ENCODE assay signal across 8 cellular contexts in the genomic region with DNA sequence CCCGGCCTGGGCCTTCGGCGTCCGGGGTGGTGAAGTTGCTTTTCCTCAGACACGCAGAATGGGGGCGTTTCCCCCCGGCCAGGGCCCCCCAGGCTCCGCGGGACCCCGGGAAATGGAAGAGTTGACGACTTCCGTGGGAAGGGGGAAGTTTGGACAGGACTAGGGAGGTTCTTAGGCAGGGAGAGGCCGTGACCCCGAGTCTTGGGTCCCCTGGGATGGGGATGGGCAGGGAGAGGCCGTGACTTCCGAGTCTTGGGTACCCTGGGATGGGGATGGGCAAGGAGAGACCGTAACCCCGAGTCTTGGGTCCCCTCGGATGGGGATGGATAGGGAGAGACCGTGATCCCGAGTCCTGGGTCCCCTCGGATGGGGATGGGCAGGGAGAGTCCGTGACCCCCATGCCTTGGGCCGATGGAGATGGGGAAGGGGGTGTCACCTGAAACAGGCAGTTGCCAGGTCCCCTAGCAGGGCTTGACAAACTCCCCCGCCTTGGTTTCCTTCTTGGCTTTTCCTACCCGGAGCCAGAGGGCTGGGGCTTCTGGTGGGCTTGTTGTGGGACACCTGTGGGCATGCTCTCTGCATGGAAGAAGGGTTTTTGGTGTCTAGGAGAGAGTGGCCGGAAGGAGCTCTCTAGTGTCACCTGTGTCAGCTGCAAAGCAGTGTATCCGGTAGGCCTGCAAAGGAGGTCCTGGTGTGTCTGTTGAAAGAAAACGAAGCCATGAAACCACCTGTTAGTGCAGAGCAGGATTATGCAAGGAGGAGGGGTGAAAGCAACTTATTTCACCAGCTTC. TPM values are rescaled to one million over a fixed set of nuclear protein-coding genes. Genes with fewer than 3 reads are reported as not detected.
DNase-seq lines count a peak whose midpoint lies in the region; ATAC-seq, FAIRE-seq and TF ChIP-seq lines count a peak whose summit lies in the region.

No MANE protein-coding gene starts in this region.

- WGBS in K562 (ENCODE audit: insufficient coverage, low coverage, missing lambda C conversion rate), result 3% methylated on average over 21 of the region's 29 CpGs

- in situ Hi-C loops in K562 (cut with MboI), result no loop called here

- peaks cover 10% of the 10 kb centered on the region; the same call in 1 of the 2 replicates for H4K20me1 ChIP-seq in K562 (replicated peaks; ENCODE audit: control insufficient read depth, insufficient read depth, low read length)

- TF ChIP-seq POLR2A in K562 (conservative IDR thresholded peaks at IDR 0.05), result no peak

- peak; percentile 77 for FAIRE-seq in K562 (lab: Jason Lieb, UNC)

- H3K9me3 ChIP-seq in HUES6 (ENCODE audit: control insufficient read depth, insufficient read depth, low read depth, low read length), result no peaks in the 10 kb centered on the region
- H3K9me3 ChIP-seq in K562 (replicated peaks; ENCODE audit: control insufficient read depth, insufficient read depth, low read depth, low read length), result no peaks in the 10 kb centered on the region

- no peaks in the 10 kb centered on the region for H3K27me3 ChIP-seq in HUES6 (ENCODE audit: control insufficient read depth, insufficient read depth, low read length)
- H3K27me3 ChIP-seq in K562 (ENCODE audit: control insufficient read depth in 2 of 2, insufficient read depth in 2 of 2, low read length in 2 of 2), result no peaks in the 10 kb centered on the region

- intact Hi-C loops in K562 (cut with micrococcal nuclease), result no loop called here

- ATAC-seq in GM21423 (IDR thresholded peaks at IDR 0.05; ENCODE audit: unreplicated experiment) (peak; percentile 81), K562 (peak; percentile 82)

- peak; percentile 66 for DNase-seq in ELF-1 (ENCODE audit: low read depth, low spot score)
- peak; percentile 36 to 86 (median 56) for DNase-seq in T-helper 1 cell
- peak; percentile 41 to 68 (median 44) for DNase-seq in K562 (ENCODE audit: extremely low read depth in 1 of 4, low spot score in 3 of 4)
- peak; percentile 79 for DNase-seq in kidney tubule cell (ENCODE audit: low spot score)
- peak; percentile 68 for DNase-seq in stimulated activated CD4-positive, alpha-beta T cell treated with anti-CD3 and anti-CD28 coated beads, Interleukin-4, amount 100 ng/mL, for 24 hours
- DNase-seq in SKM-1 (lab: John Stamatoyannopoulos, UW; ENCODE audit: unreplicated experiment), result no peak

- peak overlapping the region; percentile 93; the same call in 1 of the 2 replicates for H2AFZ ChIP-seq in K562 (ENCODE audit: low read depth, low read length)

- H3K4me3 ChIP-seq in HUES6 (ENCODE audit: low read depth, low read length), result peak overlapping the region; percentile 98
- H3K4me3 ChIP-seq in K562, result peak overlapping the region; percentile 85

- H3K4me2 ChIP-seq in K562 (ENCODE audit: insufficient read depth, low read length), result peak overlapping the region; percentile 88

- BruUV-seq in K562 (replicated peaks; lab: Mats Ljungman, UMichigan), result no TSS peak

- H3K27ac ChIP-seq in HUES6 (ENCODE audit: low read depth, low read length) (peak overlapping the region; percentile 97; the same call in 1 of the 2 replicates), K562 (ENCODE audit: extremely low read depth, low read depth, low read length) (peak overlapping the region; percentile 94)

- peaks cover 35% of the 10 kb centered on the region for H3K79me2 ChIP-seq in K562 (ENCODE audit: control insufficient read depth, insufficient read depth, low read length)

- peaks cover 4% of the 10 kb centered on the region for H3K9me1 ChIP-seq in K562 (ENCODE audit: control insufficient read depth, insufficient read depth, low read length)

- CTCF ChIA-PET in K562 (lab: Yijun Ruan, JAX; ENCODE audit: low intra/inter-chr PET ratio), result no interaction called here

- peaks cover 37% of the 10 kb centered on the region for H3K36me3 ChIP-seq in HUES6 (ENCODE audit: control insufficient read depth, insufficient read depth, low read length)
- H3K36me3 ChIP-seq in K562 (ENCODE audit: control insufficient read depth, insufficient read depth, low read length), result peaks cover 43% of the 10 kb centered on the region

- TF ChIP-seq RAD21 in K562 (CRISPR knock-in tag; conservative IDR thresholded peaks at IDR 0.05 in 1 of 2, IDR thresholded peaks at IDR 0.05 in 1 of 2), result no peak

- TF ChIP-seq EP300 in K562 (IDR thresholded peaks at IDR 0.05; ENCODE audit: low read length), result no peak

- TF ChIP-seq CTCF in K562 (IDR thresholded peaks at IDR 0.05 in 2 of 3, conservative IDR thresholded peaks at IDR 0.05 in 1 of 3; ENCODE audit: insufficient read depth in 2 of 3, low read depth in 1 of 3, low read length in 3 of 3), result peak; percentile 39 to 61 (median 55); a peak in 5 of 6 replicates

- H3K4me1 ChIP-seq in HUES6 (ENCODE audit: control insufficient read depth, insufficient read depth, low read length) (peaks cover 6% of the 10 kb centered on the region; the same call in 1 of the 2 replicates), K562 (replicated peaks in 1 of 2; ENCODE audit: control insufficient read depth in 2 of 2, insufficient read depth in 2 of 2, low read length in 2 of 2) (peaks cover 3 to 32% of the 10 kb centered on the region in 2 experiments; a peak in 4 of 5 replicates)

- H3K9ac ChIP-seq in HUES6 (ENCODE audit: low read length), result peak overlapping the region; percentile 96
- H3K9ac ChIP-seq in K562 (ENCODE audit: insufficient read depth in 1 of 2, low read depth in 2 of 2, low read length in 2 of 2), result peak overlapping the region; percentile 97 to 100

- POLR2A ChIA-PET in K562 (lab: Yijun Ruan, JAX), result interaction anchor here (0.6 to 1.0 kb wide), 4 partner anchors 12 to 814 kb away, joined by 3 read pairs; no protein-coding TSS in a partner anchor

TF ChIP-seq in K562, 482 proteins besides CTCF, POLR2A, EP300 and RAD21 (continues in another document):
- TF ChIP-seq ETV5 (CRISPR knock-in tag; IDR thresholded peaks at IDR 0.05; ENCODE audit: low read depth) (peak; percentile 51), BMI1 (IDR thresholded peaks at IDR 0.05; ENCODE audit: low read length) (no peak), ZC3H4 (CRISPR knock-in tag; IDR thresholded peaks at IDR 0.05; ENCODE audit: borderline replicate concordance) (no peak), JUN (IDR thresholded peaks at IDR 0.05; ENCODE audit: borderline replicate concordance, low read depth, low read length) (no peak), JUN (CRISPR knock-in tag; IDR thresholded peaks at IDR 0.05; ENCODE audit: borderline replicate concordance) (no peak), RBM15 (IDR thresholded peaks at IDR 0.05; ENCODE audit: insufficient read depth, low read length) (no peak), ZNF324 (CRISPR knock-in tag; IDR thresholded peaks at IDR 0.05) (no peak), NR2C1 (IDR thresholded peaks at IDR 0.05) (no peak), NR2C1 (tag; IDR thresholded peaks at IDR 0.05) (no peak), SMARCA4 (IDR thresholded peaks at IDR 0.05) (no peak)
- TF ChIP-seq, protein P1, sequence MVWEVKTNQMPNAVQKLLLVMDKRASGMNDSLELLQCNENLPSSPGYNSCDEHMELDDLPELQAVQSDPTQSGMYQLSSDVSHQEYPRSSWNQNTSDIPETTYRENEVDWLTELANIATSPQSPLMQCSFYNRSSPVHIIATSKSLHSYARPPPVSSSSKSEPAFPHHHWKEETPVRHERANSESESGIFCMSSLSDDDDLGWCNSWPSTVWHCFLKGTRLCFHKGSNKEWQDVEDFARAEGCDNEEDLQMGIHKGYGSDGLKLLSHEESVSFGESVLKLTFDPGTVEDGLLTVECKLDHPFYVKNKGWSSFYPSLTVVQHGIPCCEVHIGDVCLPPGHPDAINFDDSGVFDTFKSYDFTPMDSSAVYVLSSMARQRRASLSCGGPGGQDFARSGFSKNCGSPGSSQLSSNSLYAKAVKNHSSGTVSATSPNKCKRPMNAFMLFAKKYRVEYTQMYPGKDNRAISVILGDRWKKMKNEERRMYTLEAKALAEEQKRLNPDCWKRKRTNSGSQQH (CRISPR knock-in tag; IDR thresholded peaks at IDR 0.05), result no peak

RNA-seq across cellular contexts. Expression of a gene that starts 1.1 kb away (rescaled TPM):
- total RNA-seq in K562 (2011; cell fraction: chromatin; rRNA removed; ENCODE audit: low replicate concordance), result 155 and 182 TPM in 2 replicates
- 95.1 and 104 TPM in 2 replicates for total RNA-seq in K562 (2011; cell fraction: nucleolus; rRNA removed)
- total RNA-seq in K562 (2011; cell fraction: nucleoplasm; rRNA removed), result 88.9 and 95.6 TPM in 2 replicates
- total RNA-seq in K562 (2014; rRNA removed) (14.9 and 17.4 TPM in 2 replicates), K562 (2014; rRNA removed; fragmentation: Illumina TruSeq; extraction: Trizol) (5.8 and 6.6 TPM in 2 replicates), K562 (2015; rRNA removed; fragmentation: Illumina TruSeq; extraction: Trizol) (8.4 and 9.7 TPM in 2 replicates), K562 (2021) (44.2 and 47.2 TPM in 2 replicates)
- polyA plus RNA-seq in K562 (2011; rRNA removed) (9.7 and 12.2 TPM in 2 replicates), K562 (2014; fragmentation: Illumina TruSeq; extraction: Trizol) (29.1 and 29.7 TPM in 2 replicates), K562 (2014; fragmentation: Nextera tagmentation; extraction: Ambion mirVana) (1 to 10 TPM; 1.3 to 1.5 TPM), K562 (2014; rRNA removed) (19.4 and 19.5 TPM in 2 replicates)
- 12.8 and 18.1 TPM in 2 replicates for polyA plus RNA-seq in K562 (2011; cell fraction: cytosol; rRNA removed)
- polyA plus RNA-seq in K562 (2011; cell fraction: nucleus; rRNA removed), result 38.5 and 65.8 TPM in 2 replicates
- polyA plus RNA-seq in K562 (2012), result 25.6 and 27.6 TPM in 2 replicates
- polyA minus RNA-seq in K562 (2011; rRNA and poly(A)+ RNA removed), result 31.1 and 34.7 TPM in 2 replicates
- polyA minus RNA-seq in K562 (2011; cell fraction: cytosol; rRNA and poly(A)+ RNA removed), result 35.7 and 44.2 TPM in 2 replicates
- polyA minus RNA-seq in K562 (2011; cell fraction: nucleus; rRNA and poly(A)+ RNA removed), result 48.2 and 50.0 TPM in 2 replicates

RNA-seq across cellular contexts. Expression of a gene that starts 9.6 kb away (rescaled TPM):
- total RNA-seq in K562 (2011; cell fraction: chromatin; rRNA removed; ENCODE audit: low replicate concordance), result not detected in 2 replicates
- not detected in 2 replicates for total RNA-seq in K562 (2011; cell fraction: nucleolus; rRNA removed)
- not detected in 2 replicates for total RNA-seq in K562 (2011; cell fraction: nucleoplasm; rRNA removed)
- total RNA-seq in K562 (2014; rRNA removed) (not detected in 2 replicates), K562 (2014; rRNA removed; fragmentation: Illumina TruSeq; extraction: Trizol) (not detected in 2 replicates), K562 (2015; rRNA removed; fragmentation: Illumina TruSeq; extraction: Trizol) (not detected in 2 replicates), K562 (2021) (0.07 TPM in 1 of 2 replicates, not detected in the other)
- polyA plus RNA-seq in K562 (2011; rRNA removed) (not detected in 2 replicates), K562 (2014; fragmentation: Illumina TruSeq; extraction: Trizol) (not detected in 2 replicates), K562 (2014; fragmentation: Nextera tagmentation; extraction: Ambion mirVana) (not detected), K562 (2014; rRNA removed) (not detected in 2 replicates)
- polyA plus RNA-seq in K562 (2011; cell fraction: cytosol; rRNA removed), result 0.01 TPM in 1 of 2 replicates, not detected in the other
- not detected in 2 replicates for polyA plus RNA-seq in K562 (2011; cell fraction: nucleus; rRNA removed)
- polyA plus RNA-seq in K562 (2012), result 0.03 and 0.15 TPM in 2 replicates
- polyA minus RNA-seq in K562 (2011; rRNA and poly(A)+ RNA removed), result not detected in 2 replicates
- not detected in 2 replicates for polyA minus RNA-seq in K562 (2011; cell fraction: cytosol; rRNA and poly(A)+ RNA removed)
- not detected in 2 replicates for polyA minus RNA-seq in K562 (2011; cell fraction: nucleus; rRNA and poly(A)+ RNA removed)
